24 cellular contexts compared by ENCODE assay signal in the genomic region with DNA sequence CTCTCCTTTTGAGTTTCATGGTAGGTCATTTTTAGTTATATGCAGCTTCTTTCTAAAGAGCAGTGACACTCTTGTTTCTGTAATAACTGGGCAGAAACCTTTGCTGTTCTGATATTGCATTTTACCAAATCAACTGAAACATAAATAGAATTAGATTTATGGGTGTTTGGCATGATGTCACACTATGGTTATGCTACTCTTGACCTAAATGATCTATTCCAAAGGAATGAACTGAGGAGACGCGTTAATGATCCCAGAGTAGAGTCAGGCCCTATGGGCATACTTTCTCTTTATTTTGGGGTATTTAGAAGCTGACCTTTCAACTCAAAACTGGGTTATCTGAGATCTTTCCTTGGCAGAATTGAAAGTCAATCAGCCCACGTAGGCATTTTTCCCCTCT.
A peak's percentile ranks its signal among the peaks of the same experiment; 100 is the strongest.
DNase-seq lines count a peak whose midpoint lies in the region; ATAC-seq, FAIRE-seq and TF ChIP-seq lines count a peak whose summit lies in the region.
"Had no signal": no experiment of that assay in that cellular context is flagged by ENCODE, and none has a peak within 500 bp of the region (broad histone marks: within the 10 kb centered on the region; RNA-seq: fewer than 3 reads in every experiment).

No MANE protein-coding gene starts in this region.

- H4K20me1 ChIP-seq in keratinocyte (ENCODE audit: control insufficient read depth, extremely low read depth, insufficient read depth, low read length): no peaks in the 10 kb centered on the region

- H3K4me2 ChIP-seq in keratinocyte (ENCODE audit: control insufficient read depth, extremely low read depth, insufficient read depth, low read depth, low read length): no peak overlapping the region
- H3K4me2 ChIP-seq: PC-9 had no signal

- TF ChIP-seq CTCF in keratinocyte (optimal IDR thresholded peaks at IDR 0.05 in 1 of 3, IDR thresholded peaks at IDR 0.05 in 1 of 3, conservative IDR thresholded peaks at IDR 0.05 in 1 of 3; ENCODE audit: extremely low read depth in 1 of 3, insufficient read depth in 2 of 3, low read length in 3 of 3): no peak
- TF ChIP-seq CTCF in left lung (IDR thresholded peaks at IDR 0.05): no peak

- no peaks in the 10 kb centered on the region for H3K79me2 ChIP-seq in keratinocyte (ENCODE audit: control insufficient read depth, insufficient read depth, low read length)

- H3K4me1 ChIP-seq in adipocyte (ENCODE audit: control insufficient read depth, insufficient read depth, low read length): peaks cover 18% of the 10 kb centered on the region
- no peaks in the 10 kb centered on the region for H3K4me1 ChIP-seq in keratinocyte (ENCODE audit: control insufficient read depth, extremely low read depth, insufficient read depth, low read length)
- no peaks in the 10 kb centered on the region for H3K4me1 ChIP-seq in left lung

- H3K4me3 ChIP-seq in adipocyte (ENCODE audit: low read length) (peak overlapping the region; percentile 12), keratinocyte (ENCODE audit: control insufficient read depth in 2 of 3, extremely low read depth in 1 of 3, insufficient read depth in 2 of 3, low read depth in 1 of 3, low read length in 3 of 3) (no peak overlapping the region), left lung (no peak overlapping the region)
- H3K4me3 ChIP-seq: PC-9, SK-N-MC had no signal

- DNase-seq in A172 (ENCODE audit: low spot score): peak; percentile 8
- DNase-seq in H54 (ENCODE audit: insufficient read length, low spot score): no peak
- DNase-seq in adipocyte (ENCODE audit: low read depth): no peak
- no peak for DNase-seq in keratinocyte (ENCODE audit: low read depth, low spot score)
- no peak for DNase-seq in NCI-H2196 treated with DMSO at 0.1 percent for 48 hours (lab: John Stamatoyannopoulos, UW; ENCODE audit: unreplicated experiment)
- no peak for DNase-seq in iPS-NIHi7 (ENCODE audit: extremely low spot score)
- no peak for DNase-seq in left lung
- DNase-seq in NCI-H2227 (lab: John Stamatoyannopoulos, UW; ENCODE audit: unreplicated experiment): no peak
- DNase-seq: 8988T; AML-193; CD8-positive, alpha-beta memory T cell; H9; MM.1S; NCI-H1048; NCI-H1417 treated with DMSO at 0.1 percent for 48 hours; NCI-H187; NCI-H2227 treated with DMSO at 0.1 percent for 48 hours; NCI-H510A treated with DMSO at 0.1 percent for 48 hours; NCI-H748 treated with DMSO at 0.1 percent for 48 hours; PC-9; SHP77 treated with DMSO at 0.1 percent for 48 hours had no signal

- H3K9me1 ChIP-seq in keratinocyte (ENCODE audit: control insufficient read depth, extremely low read depth, insufficient read depth, low read length): no peaks in the 10 kb centered on the region

- intact Hi-C loops in left lung (cut with DNase I): no loop called here

- no peak overlapping the region for H3K27ac ChIP-seq in keratinocyte (ENCODE audit: control insufficient read depth, insufficient read depth, low read length)
- H3K27ac ChIP-seq in left lung: no peak overlapping the region
- H3K27ac ChIP-seq: C4-2B, PC-9, RWPE1, SK-N-MC had no signal

- peaks cover 5% of the 10 kb centered on the region for H3K9me3 ChIP-seq in adipocyte (ENCODE audit: control insufficient read depth, low read length)
- H3K9me3 ChIP-seq in keratinocyte (ENCODE audit: control insufficient read depth, low read depth, low read length): no peaks in the 10 kb centered on the region
- H3K9me3 ChIP-seq in left lung: no peaks in the 10 kb centered on the region

- FAIRE-seq in H54 (lab: Jason Lieb, UNC) (peak; percentile 91), keratinocyte (lab: Jason Lieb, UNC) (peak; percentile 39)

- no peak overlapping the region for H3K9ac ChIP-seq in adipocyte (ENCODE audit: low read length)
- no peak overlapping the region for H3K9ac ChIP-seq in keratinocyte (ENCODE audit: control insufficient read depth, extremely low read depth, insufficient read depth, low read length)

- ATAC-seq in left lung: no peak

- H3K36me3 ChIP-seq in adipocyte (ENCODE audit: control insufficient read depth, insufficient read depth, low read length, severe bottlenecking): no peaks in the 10 kb centered on the region
- H3K36me3 ChIP-seq in keratinocyte (ENCODE audit: control insufficient read depth in 2 of 2, extremely low read depth in 1 of 2, insufficient read depth in 2 of 2, low read length in 2 of 2): no peaks in the 10 kb centered on the region
- H3K36me3 ChIP-seq in left lung: no peaks in the 10 kb centered on the region

- dilution Hi-C loops in keratinocyte (cut with MboI; ENCODE audit: extremely low pct_ligation_motif_present, low sequenced_read_pairs): no loop called here

- TF ChIP-seq POLR2A in H54 (IDR thresholded peaks at IDR 0.05; ENCODE audit: low read depth, low read length): no peak

- no peaks in the 10 kb centered on the region for H3K27me3 ChIP-seq in adipocyte (replicated peaks; ENCODE audit: control insufficient read depth, insufficient read depth, low read length)
- H3K27me3 ChIP-seq in keratinocyte (ENCODE audit: control insufficient read depth, extremely low read depth, insufficient read depth, low read length): no peaks in the 10 kb centered on the region
- no peaks in the 10 kb centered on the region for H3K27me3 ChIP-seq in left lung

- no peak overlapping the region for H2AFZ ChIP-seq in keratinocyte (ENCODE audit: control insufficient read depth, low read length)
- H2AFZ ChIP-seq: PC-9 had no signal
